ENCODE assay signal across 16 cellular contexts in genomic region chr4:115119804-115120352, GRCh38. TPM values are rescaled to one million over a fixed set of nuclear protein-coding genes. Genes with fewer than 3 reads are reported as not detected.
DNase-seq lines count a peak whose midpoint lies in the region; ATAC-seq, FAIRE-seq and TF ChIP-seq lines count a peak whose summit lies in the region.
"Had no signal": no experiment of that assay in that cellular context is flagged by ENCODE, and none has a peak within 500 bp of the region (broad histone marks: within the 10 kb centered on the region; RNA-seq: fewer than 3 reads in every experiment).

No MANE protein-coding gene starts in this region.

- no peak for TF ChIP-seq POLR2A in IMR-90 (IDR thresholded peaks at IDR 0.05; ENCODE audit: low read depth, low read length)

- no peak overlapping the region for H3K56ac ChIP-seq in IMR-90 (ENCODE audit: extremely low read depth, insufficient read depth, low read length)

- H3K14ac ChIP-seq in IMR-90 (replicated peaks; ENCODE audit: low read depth, low read length) (no peak overlapping the region), trophoblast cell (ENCODE audit: low read length) (no peak overlapping the region)

- H3K4me1 ChIP-seq in IMR-90 (ENCODE audit: control insufficient read depth, insufficient read depth, low read length) (no peaks in the 10 kb centered on the region), kidney (ENCODE audit: control insufficient read depth in 1 of 2, insufficient read depth in 1 of 2, low read depth in 1 of 2, low read length in 2 of 2) (no peaks in the 10 kb centered on the region), trophoblast cell (ENCODE audit: control insufficient read depth in 1 of 2, insufficient read depth in 2 of 2, low read length in 2 of 2) (no peaks in the 10 kb centered on the region)

- H2BK5ac ChIP-seq in IMR-90 (ENCODE audit: low read depth, low read length, poor library complexity, severe bottlenecking) (no peak overlapping the region), trophoblast cell (ENCODE audit: low read depth, low read length, poor library complexity) (no peak overlapping the region)

- no peak overlapping the region for H3K18ac ChIP-seq in IMR-90 (ENCODE audit: low read depth, low read length)
- H3K18ac ChIP-seq in trophoblast cell (ENCODE audit: low read length), result no peak overlapping the region

- FAIRE-seq in kidney (lab: Jason Lieb, UNC), result no peak

- no peak overlapping the region for H2AK9ac ChIP-seq in IMR-90 (replicated peaks; ENCODE audit: low read depth, low read length, poor library complexity)

- no peak overlapping the region for H4K91ac ChIP-seq in IMR-90 (ENCODE audit: insufficient read depth, low read depth, low read length)
- H4K91ac ChIP-seq in trophoblast cell (ENCODE audit: low read depth, low read length), result no peak overlapping the region

- H4K8ac ChIP-seq in IMR-90 (ENCODE audit: low read depth in 2 of 2, low read length in 2 of 2) (no peak overlapping the region), trophoblast cell (ENCODE audit: low read depth, low read length) (no peak overlapping the region)

- in situ Hi-C loops in IMR-90 (cut with MboI; ENCODE audit: low sequenced_read_pairs), result no loop called here

- POLR2A ChIA-PET in IMR-90 (lab: Charles Lee; ENCODE audit: unreplicated experiment), result no interaction called here

- H3K4ac ChIP-seq in IMR-90 (ENCODE audit: low read depth, low read length) (no peak overlapping the region), trophoblast cell (ENCODE audit: low read depth, low read length) (no peak overlapping the region)

- no CpG with 5 or more reads among the region's 1 CpG for WGBS in IMR-90 (ENCODE audit: extremely low coverage in 2 of 2, insufficient read length in 1 of 2), 2 experiments
- WGBS in trophoblast cell (ENCODE audit: extremely low coverage, insufficient coverage, insufficient read length), result no CpG with 5 or more reads among the region's 1 CpG

- H2BK120ac ChIP-seq in IMR-90 (ENCODE audit: low read depth, low read length) (no peak overlapping the region), trophoblast cell (ENCODE audit: insufficient read depth, low read length, poor library complexity) (no peak overlapping the region)

- no peak overlapping the region for H3K4me3 ChIP-seq in AG09309 (ENCODE audit: control insufficient read depth, low read depth, low read length)
- no peak overlapping the region for H3K4me3 ChIP-seq in IMR-90 (ENCODE audit: insufficient read depth, low read depth, low read length)
- H3K4me3 ChIP-seq in fibroblast of mammary gland (ENCODE audit: control insufficient read depth, low read depth, low read length), result no peak overlapping the region
- no peak overlapping the region for H3K4me3 ChIP-seq in kidney (ENCODE audit: low read length in 2 of 2)
- H3K4me3 ChIP-seq in trophoblast cell (ENCODE audit: low read depth, low read length), result no peak overlapping the region

- CTCF ChIA-PET in IMR-90 (lab: Yijun Ruan, JAX), result no interaction called here

- H3K36me3 ChIP-seq in IMR-90 (ENCODE audit: control insufficient read depth, insufficient read depth, low read length), result no peaks in the 10 kb centered on the region
- H3K36me3 ChIP-seq in kidney (ENCODE audit: control insufficient read depth in 1 of 2, insufficient read depth in 2 of 2, low read length in 2 of 2), result no peaks in the 10 kb centered on the region
- no peaks in the 10 kb centered on the region for H3K36me3 ChIP-seq in trophoblast cell (ENCODE audit: control insufficient read depth in 1 of 2, insufficient read depth in 2 of 2, low read length in 2 of 2)

- intact Hi-C loops in IMR-90 (cut with micrococcal nuclease), result no loop called here
- intact Hi-C loops in kidney (cut with DNase I), result no loop called here

- ATAC-seq in IMR-90 (ENCODE audit: low read depth) (no peak), HG03045 (IDR thresholded peaks at IDR 0.05; ENCODE audit: unreplicated experiment) (no peak)

- H4K20me1 ChIP-seq in IMR-90 (ENCODE audit: insufficient read depth, low read length), result no peaks in the 10 kb centered on the region

- no peak overlapping the region for H3K4me2 ChIP-seq in IMR-90 (ENCODE audit: low read depth, low read length)
- H3K4me2 ChIP-seq in trophoblast cell (ENCODE audit: low read length), result no peak overlapping the region

- H2BK20ac ChIP-seq in IMR-90 (ENCODE audit: low read depth, low read length), result no peak overlapping the region

- H3K9me1 ChIP-seq in IMR-90 (ENCODE audit: insufficient read depth, low read length), result no peaks in the 10 kb centered on the region

- H3K23ac ChIP-seq in IMR-90 (ENCODE audit: low read depth, low read length), result no peak overlapping the region
- H3K23ac ChIP-seq in trophoblast cell (ENCODE audit: low read length), result no peak overlapping the region

- no peak for TF ChIP-seq RAD21 in IMR-90 (IDR thresholded peaks at IDR 0.05; ENCODE audit: low read length)

- DNase-seq in AG09309 (ENCODE audit: low read depth) (no peak), IMR-90 (no peak), NCI-H748 treated with DMSO at 0.1 percent for 48 hours (lab: John Stamatoyannopoulos, UW) (peak; percentile 29), fibroblast of mammary gland (ENCODE audit: low read depth) (peak; percentile 6), kidney (no peak), glomerular visceral epithelial cell (ENCODE audit: extremely low spot score) (no peak), trophoblast cell (no peak)
- DNase-seq: activated CD4-positive, alpha-beta T cell treated with anti-CD3 and anti-CD28 coated beads, Interleukin-2, amount 10 ng/mL, durations not matched to agents 7 days and 5 days; C1 segment of cervical spinal cord; effector memory CD4-positive, alpha-beta T cell; kidney glomerular epithelial cell; stimulated activated CD4-positive, alpha-beta T cell treated with anti-CD3 and anti-CD28 coated beads, Interleukin-4, amount 100 ng/mL, for 4 hours; stimulated activated naive CD4-positive, alpha-beta T cell treated with Interleukin-2 at 50 U/mL for 16 hours had no signal

- dilution Hi-C loops in IMR-90 (cut with HindIII; ENCODE audit: low sequenced_read_pairs, unreplicated experiment), result no loop called here

- H2AK5ac ChIP-seq in IMR-90 (ENCODE audit: low read depth, low read length) (no peak overlapping the region), trophoblast cell (ENCODE audit: low read length) (no peak overlapping the region)

- no peak overlapping the region for H4K5ac ChIP-seq in IMR-90 (ENCODE audit: low read depth, low read length)

- H3K27me3 ChIP-seq in IMR-90 (ENCODE audit: control insufficient read depth, insufficient read depth, low read length), result no peaks in the 10 kb centered on the region
- no peaks in the 10 kb centered on the region for H3K27me3 ChIP-seq in trophoblast cell (ENCODE audit: insufficient read depth, low read length)

- H3K9me3 ChIP-seq in IMR-90 (ENCODE audit: control insufficient read depth, insufficient read depth, low read length) (no peaks in the 10 kb centered on the region), kidney (ENCODE audit: control insufficient read depth in 1 of 2, low read length in 2 of 2) (no peaks in the 10 kb centered on the region), trophoblast cell (ENCODE audit: insufficient read depth, low read depth, low read length) (no peaks in the 10 kb centered on the region)

- H2AFZ ChIP-seq in IMR-90 (replicated peaks; ENCODE audit: low read length, poor library complexity) (no peak overlapping the region), trophoblast cell (ENCODE audit: insufficient read depth, low read length, poor library complexity) (no peak overlapping the region)

- no TSS peak for BruUV-seq in IMR-90 (replicated peaks; lab: Mats Ljungman, UMichigan)

- H3K79me1 ChIP-seq in IMR-90 (ENCODE audit: low read depth in 1 of 2, low read length in 2 of 2) (no peaks in the 10 kb centered on the region), trophoblast cell (ENCODE audit: low read length) (no peaks in the 10 kb centered on the region)

- no peak overlapping the region for H3K9ac ChIP-seq in IMR-90 (ENCODE audit: low read depth, low read length)
- H3K9ac ChIP-seq in kidney (ENCODE audit: low read length in 2 of 2), result no peak overlapping the region
- H3K9ac ChIP-seq in trophoblast cell (ENCODE audit: low read length), result no peak overlapping the region

- no peaks in the 10 kb centered on the region for H3K79me2 ChIP-seq in trophoblast cell (ENCODE audit: control insufficient read depth, insufficient read depth, low read length, poor library complexity)

- no peak overlapping the region for H3K27ac ChIP-seq in IMR-90 (ENCODE audit: insufficient read depth, low read length)
- no peak overlapping the region for H3K27ac ChIP-seq in kidney (ENCODE audit: low read depth in 2 of 2, low read length in 2 of 2)
- no peak overlapping the region for H3K27ac ChIP-seq in trophoblast cell (ENCODE audit: low read depth, low read length)

- H2BK12ac ChIP-seq in trophoblast cell (ENCODE audit: low read length), result no peak overlapping the region

- no peak overlapping the region for H2BK15ac ChIP-seq in IMR-90 (ENCODE audit: low read depth, low read length)

- TF ChIP-seq CTCF in AG09309 (IDR thresholded peaks at IDR 0.05; ENCODE audit: control insufficient read depth, insufficient read depth, low read depth, low read length, missing control alignments), result peak; percentile 10
- no peak for TF ChIP-seq CTCF in IMR-90 (conservative IDR thresholded peaks at IDR 0.05; ENCODE audit: low read depth, low read length)
- no peak for TF ChIP-seq CTCF in fibroblast of mammary gland (conservative IDR thresholded peaks at IDR 0.05; ENCODE audit: control insufficient read depth, insufficient read depth, low read depth, low read length)
- no peak for TF ChIP-seq CTCF in kidney (IDR thresholded peaks at IDR 0.05; ENCODE audit: borderline replicate concordance, extremely low read depth, insufficient read depth)

- H4K12ac ChIP-seq in trophoblast cell (ENCODE audit: low read depth, low read length), result no peak overlapping the region

TF ChIP-seq in IMR-90, 13 proteins besides CTCF, POLR2A, EP300 and RAD21:
- TF ChIP-seq MAFK (IDR thresholded peaks at IDR 0.05; ENCODE audit: low read depth, low read length), result peak; percentile 56; the same call in 1 of the 2 replicates
- no peak for TF ChIP-seq USF2 (IDR thresholded peaks at IDR 0.05; ENCODE audit: low read depth, low read length)

RNA-seq across cellular contexts. Expression of gene NDST4, which starts 6.5 kb away (rescaled TPM):
- total RNA-seq in IMR-90 (2012; rRNA removed), result not detected in 2 replicates
- polyA plus RNA-seq in IMR-90 (2012; rRNA removed), result not detected in 2 replicates
- not detected in 2 replicates for polyA plus RNA-seq in IMR-90 (2012; cell fraction: cytosol; rRNA removed)
- not detected in 2 replicates for polyA plus RNA-seq in IMR-90 (2012; cell fraction: nucleus; rRNA removed; ENCODE audit: low replicate concordance)
- total RNA-seq in kidney, result not detected
- not detected for polyA plus RNA-seq in kidney (ENCODE audit: insufficient read depth, low read depth, low replicate concordance)
- polyA plus RNA-seq in trophoblast cell (2013), result not detected in 2 replicates
- total RNA-seq: activated CD4-positive, alpha-beta T cell treated with anti-CD3 and anti-CD28 coated beads, Interleukin-2, amount 10 ng/mL, durations not matched to agents 7 days and 5 days; M059J; T-helper 2 cell treated with Interferon-gamma antibody and Interleukin-4, amounts not matched to agents 100 ng/mL and 5 ng/mL, for 36 hours had no signal

Comparison
In these comparisons a context has a peak if more than half of its experiments do, and no peak if none do; other contexts are left out.
1. DNase-seq: peak in NCI-H748 treated with DMSO at 0.1 percent for 48 hours (single experiment) and fibroblast of mammary gland (single experiment); none in AG09309 (single experiment), IMR-90 (single experiment), kidney (single experiment), glomerular visceral epithelial cell (single experiment) and trophoblast cell (0 of 2).